ENCODE assay signal across 17 cellular contexts in genomic region chr9:76109953-76110352, GRCh38.
DNase-seq lines count a peak whose midpoint lies in the region; ATAC-seq and TF ChIP-seq lines count a peak whose summit lies in the region.
"Had no signal": no experiment of that assay in that cellular context is flagged by ENCODE, and none has a peak within 500 bp of the region (broad histone marks: within the 10 kb centered on the region; RNA-seq: fewer than 3 reads in every experiment).

No MANE protein-coding gene starts in this region.

- WGBS in GM23248 (ENCODE audit: low coverage in 1 of 2, low lambda C conversion rate in 2 of 2, missing lambda C conversion rate in 2 of 2), 2 experiments, result 40 to 44% methylated on average over 2 of the region's 2 CpGs
- WGBS in suprapubic skin, result 89% methylated on average over 2 of the region's 2 CpGs

- no peaks in the 10 kb centered on the region for H3K79me2 ChIP-seq in GM23248 (ENCODE audit: insufficient read depth)

- no peak overlapping the region for H3K9ac ChIP-seq in GM23248

- in situ Hi-C loops in GM23248 (cut with MboI), result no loop called here

- H3F3A ChIP-seq in GM23248 (ENCODE audit: insufficient read depth), result no peaks in the 10 kb centered on the region

- no peak for TF ChIP-seq POLR2A in suprapubic skin (IDR thresholded peaks at IDR 0.05)

- no peaks in the 10 kb centered on the region for H3K9me3 ChIP-seq in GM23248 (ENCODE audit: low read depth)
- no peaks in the 10 kb centered on the region for H3K9me3 ChIP-seq in suprapubic skin
- H3K9me3 ChIP-seq: vagina had no signal

- H3K9me2 ChIP-seq in GM23248 (ENCODE audit: insufficient read depth), result no peaks in the 10 kb centered on the region

- peak; percentile 47 for DNase-seq in GM23248
- DNase-seq in amniotic epithelial cell (ENCODE audit: low read depth), result peak; percentile 31
- DNase-seq in foreskin fibroblast, result peak; percentile 10 to 14
- DNase-seq in sciatic nerve (ENCODE audit: low spot score), result no peak
- DNase-seq in suprapubic skin (ENCODE audit: low spot score in 2 of 2), result no peak
- DNase-seq in HUDEP-2 (lab: John Stamatoyannopoulos, UW; ENCODE audit: unreplicated experiment in 76 of 76), result no peak
- no peak for DNase-seq in RPMI8226
- DNase-seq: activated CD8-positive, alpha-beta T cell treated with anti-CD3 and anti-CD28 coated beads for 36 hours; effector memory CD8-positive, alpha-beta T cell; glutamatergic neuron; stimulated activated CD4-positive, alpha-beta T cell treated with anti-CD3 and anti-CD28 coated beads, Interleukin-1b, Interleukin-23, amount 100 ng/mL, for 48 hours; stimulated activated CD8-positive, alpha-beta memory T cell treated with anti-CD3 and anti-CD28 coated beads, Interleukin-4, amount 100 ng/mL, for 48 hours; SW 1271 had no signal

- peak overlapping the region; percentile 18; the same call in 1 of the 2 replicates for H2AFZ ChIP-seq in GM23248

- H3K4me2 ChIP-seq in GM23248 (ENCODE audit: unreplicated experiment), result no peak overlapping the region

- H3K27ac ChIP-seq in GM23248, result no peak overlapping the region
- H3K27ac ChIP-seq in suprapubic skin, result no peak overlapping the region
- H3K27ac ChIP-seq: vagina, VCaP had no signal

- no peaks in the 10 kb centered on the region; the same call in 1 of the 2 replicates for H3K4me1 ChIP-seq in GM23248 (ENCODE audit: insufficient read depth)
- peaks cover 10% of the 10 kb centered on the region for H3K4me1 ChIP-seq in suprapubic skin

- no peak for TF ChIP-seq CTCF in foreskin fibroblast (IDR thresholded peaks at IDR 0.05; ENCODE audit: low read depth, low read length)
- TF ChIP-seq CTCF in suprapubic skin (IDR thresholded peaks at IDR 0.05), result no peak

- H3K36me3 ChIP-seq in GM23248 (ENCODE audit: low read depth), result no peaks in the 10 kb centered on the region
- no peaks in the 10 kb centered on the region for H3K36me3 ChIP-seq in suprapubic skin
- H3K36me3 ChIP-seq: vagina had no signal

- TF ChIP-seq EP300 in suprapubic skin (IDR thresholded peaks at IDR 0.05), result no peak

- H3K4me3 ChIP-seq in GM23248 (no peak overlapping the region), foreskin fibroblast (ENCODE audit: low read depth in 1 of 2, low read length in 2 of 2) (no peak overlapping the region), suprapubic skin (no peak overlapping the region)
- H3K4me3 ChIP-seq: vagina had no signal

- ATAC-seq in sciatic nerve, result peak; percentile 40
- ATAC-seq in HG02884 (IDR thresholded peaks at IDR 0.05; ENCODE audit: unreplicated experiment), result no peak
- ATAC-seq: activated CD8-positive, alpha-beta T cell treated with anti-CD3 and anti-CD28 coated beads for 36 hours; effector memory CD8-positive, alpha-beta T cell; HepG2 had no signal

- intact Hi-C loops in sciatic nerve (cut with DNase I), result no loop called here

- no peaks in the 10 kb centered on the region for H3K27me3 ChIP-seq in GM23248 (replicated peaks; ENCODE audit: insufficient read depth)
- no peaks in the 10 kb centered on the region for H3K27me3 ChIP-seq in suprapubic skin
- H3K27me3 ChIP-seq: vagina had no signal

- no peaks in the 10 kb centered on the region for H4K20me1 ChIP-seq in GM23248 (ENCODE audit: insufficient read depth)

Comparison
In these comparisons a context has a peak if more than half of its experiments do, and no peak if none do; other contexts are left out.
1. DNase-seq: peak in GM23248 (single experiment), amniotic epithelial cell (single experiment) and foreskin fibroblast (2 of 2); none in sciatic nerve (single experiment), suprapubic skin (0 of 2), HUDEP-2 (0 of 76) and RPMI8226 (single experiment).